Comparison of ENCODE assay signal across 9 cellular contexts in the genomic region with DNA sequence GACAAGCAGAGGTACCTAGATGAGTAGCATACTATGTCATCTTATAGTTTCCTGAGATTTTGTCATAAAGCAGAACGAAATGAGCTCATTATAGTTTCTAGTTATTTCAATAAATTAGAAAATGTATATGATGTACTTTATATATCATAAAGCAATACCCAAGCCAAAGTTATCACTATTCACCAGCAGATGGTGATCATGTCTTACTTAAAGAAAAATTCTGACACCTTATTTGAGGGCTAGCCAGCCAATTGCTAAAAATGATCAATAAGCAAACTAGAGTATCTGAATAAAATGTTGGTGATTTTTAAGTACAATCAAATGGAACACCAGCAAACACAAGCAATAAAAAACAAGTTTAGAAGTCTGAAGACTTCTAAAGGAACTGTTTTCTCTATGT. TPM values are rescaled to one million over a fixed set of nuclear protein-coding genes. Genes with fewer than 3 reads are reported as not detected.
DNase-seq lines count a peak whose midpoint lies in the region; ATAC-seq, FAIRE-seq and TF ChIP-seq lines count a peak whose summit lies in the region.
"Had no signal": no experiment of that assay in that cellular context is flagged by ENCODE, and none has a peak within 500 bp of the region (broad histone marks: within the 10 kb centered on the region; RNA-seq: fewer than 3 reads in every experiment).

No MANE protein-coding gene starts in this region.

- H3K4me1 ChIP-seq in MM.1S (ENCODE audit: low read length) (no peaks in the 10 kb centered on the region), astrocyte (ENCODE audit: insufficient read depth, low read length) (no peaks in the 10 kb centered on the region)
- H3K4me1 ChIP-seq in naive thymus-derived CD4-positive, alpha-beta T cell (ENCODE audit: control insufficient read depth in 2 of 2, insufficient read depth in 2 of 2, low read length in 2 of 2): peaks cover 7 to 17% of the 10 kb centered on the region in 2 donors

- no peak overlapping the region for H3K4me3 Mint-ChIP-seq in astrocyte (ENCODE audit: unreplicated experiment)
- H3K4me3 Mint-ChIP-seq in naive thymus-derived CD4-positive, alpha-beta T cell: no peak overlapping the region
- H3K4me3 Mint-ChIP-seq in activated CD4-positive, alpha-beta memory T cell treated with anti-CD3 and anti-CD28 coated beads for 36 hours: no peak overlapping the region

- H3K79me2 ChIP-seq in MM.1S (ENCODE audit: low read length) (peaks cover 83% of the 10 kb centered on the region), astrocyte (ENCODE audit: insufficient read depth, low read length) (peaks cover 87% of the 10 kb centered on the region)

- H3K36me3 ChIP-seq in MM.1S (replicated peaks; ENCODE audit: insufficient read depth, low read length) (no peaks in the 10 kb centered on the region; the same call in 1 of the 2 replicates), astrocyte (ENCODE audit: insufficient read depth, low read length) (no peaks in the 10 kb centered on the region)
- H3K36me3 ChIP-seq in naive thymus-derived CD4-positive, alpha-beta T cell (ENCODE audit: control insufficient read depth in 2 of 3, insufficient read depth in 3 of 3, low read length in 3 of 3): no peaks in the 10 kb centered on the region

- H3K9ac ChIP-seq in MM.1S (ENCODE audit: low read length) (no peak overlapping the region), astrocyte (ENCODE audit: low read length) (no peak overlapping the region)

- peaks cover 10% of the 10 kb centered on the region for H3K4me1 Mint-ChIP-seq in astrocyte (ENCODE audit: low read depth, unreplicated experiment)
- H3K4me1 Mint-ChIP-seq in naive thymus-derived CD4-positive, alpha-beta T cell: peaks cover 21 to 86% (median 69%) of the 10 kb centered on the region in 7 donors
- H3K4me1 Mint-ChIP-seq in activated CD4-positive, alpha-beta memory T cell treated with anti-CD3 and anti-CD28 coated beads for 36 hours (ENCODE audit: low read depth): peaks cover 46% of the 10 kb centered on the region

- H2AFZ ChIP-seq in MM.1S (ENCODE audit: low read length) (no peak overlapping the region), astrocyte (ENCODE audit: low read depth, low read length) (no peak overlapping the region)

- no peak overlapping the region for H3K4me2 ChIP-seq in MM.1S (ENCODE audit: low read depth, low read length)
- H3K4me2 ChIP-seq in astrocyte (ENCODE audit: low read length): no peak overlapping the region

- H3K4me3 ChIP-seq in MM.1S (ENCODE audit: low read length) (no peak overlapping the region), astrocyte (ENCODE audit: insufficient read depth, low read depth, low read length) (no peak overlapping the region)
- no peak overlapping the region for H3K4me3 ChIP-seq in naive thymus-derived CD4-positive, alpha-beta T cell (ENCODE audit: low read length)

- H3K9me3 Mint-ChIP-seq in astrocyte (ENCODE audit: unreplicated experiment): no peaks in the 10 kb centered on the region
- no peaks in the 10 kb centered on the region for H3K9me3 Mint-ChIP-seq in naive thymus-derived CD4-positive, alpha-beta T cell
- no peaks in the 10 kb centered on the region for H3K9me3 Mint-ChIP-seq in activated CD4-positive, alpha-beta memory T cell treated with anti-CD3 and anti-CD28 coated beads for 36 hours

- no peaks in the 10 kb centered on the region for H3K27me3 Mint-ChIP-seq in astrocyte (ENCODE audit: low read depth, unreplicated experiment)
- H3K27me3 Mint-ChIP-seq in naive thymus-derived CD4-positive, alpha-beta T cell: no peaks in the 10 kb centered on the region
- H3K27me3 Mint-ChIP-seq in activated CD4-positive, alpha-beta memory T cell treated with anti-CD3 and anti-CD28 coated beads for 36 hours: no peaks in the 10 kb centered on the region

- DNase-seq in DMS 273 (lab: John Stamatoyannopoulos, UW; ENCODE audit: unreplicated experiment) (peak; percentile 12), DMS 273 treated with DMSO at 0.1 percent for 48 hours (lab: John Stamatoyannopoulos, UW) (no peak), MM.1S (peak; percentile 19), astrocyte (ENCODE audit: low read depth) (no peak), NCI-H1105 treated with DMSO at 0.1 percent for 48 hours (lab: John Stamatoyannopoulos, UW) (no peak)
- peak in 6 of 9 donors; percentile 11 to 42 (median 25) for DNase-seq in naive thymus-derived CD4-positive, alpha-beta T cell
- no peak for DNase-seq in activated CD4-positive, alpha-beta memory T cell treated with anti-CD3 and anti-CD28 coated beads for 36 hours
- DNase-seq in activated naive CD4-positive, alpha-beta T cell (lab: John Stamatoyannopoulos, UW): no peak
- DNase-seq: KG1 had no signal

- intact Hi-C loops in naive thymus-derived CD4-positive, alpha-beta T cell (cut with micrococcal nuclease): loop anchor here (1.0 to 5.0 kb wide), 6 partner anchors 42 to 270 kb away; no protein-coding TSS in a partner anchor
- intact Hi-C loops in activated CD4-positive, alpha-beta memory T cell treated with anti-CD3 and anti-CD28 coated beads for 36 hours (cut with micrococcal nuclease): loop anchor here (1.0 to 5.0 kb wide), 2 partner anchors 41 to 224 kb away; no protein-coding TSS in a partner anchor

- peaks cover 9% of the 10 kb centered on the region; the same call in 1 of the 2 replicates for H4K20me1 ChIP-seq in MM.1S (ENCODE audit: insufficient read depth, low read length)
- H4K20me1 ChIP-seq in astrocyte (ENCODE audit: insufficient read depth, low read length): peaks cover 92% of the 10 kb centered on the region

- H3K9me3 ChIP-seq in MM.1S (replicated peaks; ENCODE audit: insufficient read depth, low read length) (no peaks in the 10 kb centered on the region), astrocyte (ENCODE audit: insufficient read depth, low read depth, low read length) (no peaks in the 10 kb centered on the region)
- no peaks in the 10 kb centered on the region for H3K9me3 ChIP-seq in naive thymus-derived CD4-positive, alpha-beta T cell (ENCODE audit: control insufficient read depth in 2 of 3, low read length in 3 of 3)

- TF ChIP-seq CTCF in MM.1S (IDR thresholded peaks at IDR 0.05; ENCODE audit: low read length) (peak; percentile 30), astrocyte (IDR thresholded peaks at IDR 0.05; ENCODE audit: insufficient read depth, low read depth, low read length) (peak; percentile 21)

- no peaks in the 10 kb centered on the region for H3F3A ChIP-seq in MM.1S (ENCODE audit: insufficient read depth, low read length)

- H3K9me2 ChIP-seq in MM.1S (replicated peaks; ENCODE audit: insufficient read depth, low read length): no peaks in the 10 kb centered on the region

- POLR2A ChIA-PET in naive thymus-derived CD4-positive, alpha-beta T cell (lab: Charles Lee): interaction anchor here (0.5 to 1.2 kb wide), 2 partner anchors 105 to 218 kb away, joined by 4 read pairs; a partner anchor contains a TSS
- POLR2A ChIA-PET in activated CD4-positive, alpha-beta memory T cell treated with anti-CD3 and anti-CD28 coated beads for 36 hours (lab: Charles Lee): no interaction called here

- H3K27ac Mint-ChIP-seq in astrocyte (ENCODE audit: unreplicated experiment): no peak overlapping the region
- H3K27ac Mint-ChIP-seq in naive thymus-derived CD4-positive, alpha-beta T cell: peak overlapping the region in 1 of 9 donors; percentile 2
- H3K27ac Mint-ChIP-seq in activated CD4-positive, alpha-beta memory T cell treated with anti-CD3 and anti-CD28 coated beads for 36 hours: no peak overlapping the region

- no peak for ATAC-seq in naive thymus-derived CD4-positive, alpha-beta T cell

- H3K36me3 Mint-ChIP-seq in astrocyte (ENCODE audit: low read depth, unreplicated experiment): no peaks in the 10 kb centered on the region
- peaks cover 0 to 4% (median 0%) of the 10 kb centered on the region in 5 donors for H3K36me3 Mint-ChIP-seq in naive thymus-derived CD4-positive, alpha-beta T cell
- H3K36me3 Mint-ChIP-seq in activated CD4-positive, alpha-beta memory T cell treated with anti-CD3 and anti-CD28 coated beads for 36 hours: no peaks in the 10 kb centered on the region

- CTCF ChIA-PET in naive thymus-derived CD4-positive, alpha-beta T cell (lab: Charles Lee): interaction anchor here (0.7 to 1.4 kb wide), 3 partner anchors 42 to 218 kb away, joined by 3 to 6 read pairs (median 3); a partner anchor contains a TSS
- CTCF ChIA-PET in activated CD4-positive, alpha-beta memory T cell treated with anti-CD3 and anti-CD28 coated beads for 36 hours (lab: Charles Lee): interaction anchor here (0.7 to 1.6 kb wide), 11 partner anchors 17 to 272 kb away, joined by 3 to 8 read pairs (median 3); a partner anchor contains a TSS

- H3K27ac ChIP-seq in MM.1S (ENCODE audit: low read length): no peak overlapping the region
- no peak overlapping the region for H3K27ac ChIP-seq in astrocyte (ENCODE audit: low read depth, low read length)
- no peak overlapping the region for H3K27ac ChIP-seq in naive thymus-derived CD4-positive, alpha-beta T cell (ENCODE audit: low read depth, low read length)

- FAIRE-seq in astrocyte (lab: Jason Lieb, UNC): no peak

- H3K27me3 ChIP-seq in MM.1S (replicated peaks; ENCODE audit: insufficient read depth, low read length) (no peaks in the 10 kb centered on the region), astrocyte (ENCODE audit: insufficient read depth, low read length) (no peaks in the 10 kb centered on the region)
- H3K27me3 ChIP-seq in naive thymus-derived CD4-positive, alpha-beta T cell (ENCODE audit: control insufficient read depth in 2 of 2, insufficient read depth in 2 of 2, low read length in 2 of 2): no peaks in the 10 kb centered on the region

RNA-seq across cellular contexts. Expression of a gene that starts 44.1 kb away (rescaled TPM):
- 84.0 and 95.9 TPM in 2 replicates for total RNA-seq in astrocyte
- 100 to 1,000 TPM in 2 of 5 experiments, 10 to 100 TPM in 3; 59.0 to 113 (median 88.9) TPM for total RNA-seq in naive thymus-derived CD4-positive, alpha-beta T cell
- 10 to 100 TPM; 33.3 to 38.4 TPM for polyA plus RNA-seq in naive thymus-derived CD4-positive, alpha-beta T cell
- total RNA-seq in activated CD4-positive, alpha-beta memory T cell treated with anti-CD3 and anti-CD28 coated beads for 36 hours: 10 to 100 TPM; 48.7 to 52.9 TPM

RNA-seq across cellular contexts. Expression of a gene that starts 44.5 kb away (rescaled TPM):
- total RNA-seq in astrocyte: 49.0 and 53.1 TPM in 2 replicates
- total RNA-seq in naive thymus-derived CD4-positive, alpha-beta T cell: 1 to 10 TPM; 5.2 to 9.2 (median 6.5) TPM
- polyA plus RNA-seq in naive thymus-derived CD4-positive, alpha-beta T cell: 10 to 100 TPM; 25.5 TPM
- 1 to 10 TPM; 9.5 to 10.0 TPM for total RNA-seq in activated CD4-positive, alpha-beta memory T cell treated with anti-CD3 and anti-CD28 coated beads for 36 hours

Comparison
In these comparisons a context has a peak if more than half of its experiments do, and no peak if none do; other contexts are left out.
1. DNase-seq: peak in DMS 273 (single experiment), MM.1S (single experiment) and naive thymus-derived CD4-positive, alpha-beta T cell (6 of 9); none in DMS 273 treated with DMSO at 0.1 percent for 48 hours (single experiment), astrocyte (single experiment), activated CD4-positive, alpha-beta memory T cell treated with anti-CD3 and anti-CD28 coated beads for 36 hours (single experiment), activated naive CD4-positive, alpha-beta T cell (0 of 4) and NCI-H1105 treated with DMSO at 0.1 percent for 48 hours (single experiment).